Comparison of ENCODE assay signal across 8 cellular contexts in genomic region chr17:28897769-28898259, GRCh38. TPM values are rescaled to one million over a fixed set of nuclear protein-coding genes. Genes with fewer than 3 reads are reported as not detected.
DNase-seq lines count a peak whose midpoint lies in the region; ATAC-seq and TF ChIP-seq lines count a peak whose summit lies in the region.

No MANE protein-coding gene starts in this region.

- H3K4me3 Mint-ChIP-seq in MCF 10A (ENCODE audit: unreplicated experiment) (peak overlapping the region; percentile 90), type B pancreatic cell (peak overlapping the region; percentile 94)

- no TSS peak for BruUV-seq in MCF 10A (replicated peaks; lab: Mats Ljungman, UMichigan)

- intact Hi-C loops in MCF 10A (cut with micrococcal nuclease): loop anchor here (1.0 to 2.0 kb wide), 2 partner anchors 89 to 135 kb away; no protein-coding TSS in a partner anchor

- POLR2A ChIA-PET in MCF 10A (lab: Yijun Ruan, JAX): interaction anchor here (0.6 to 5.6 kb wide), 17 partner anchors 10 to 178 kb away, joined by 3 to 64 read pairs (median 11); partner anchors contain the start of genes NEK8, PHF12, RPL23A and TLCD1

- H3K36me3 ChIP-seq in KOPT-K1 (ENCODE audit: insufficient read depth, low read length) (peaks cover 11% of the 10 kb centered on the region; the same call in 1 of the 2 replicates), lung (ENCODE audit: control insufficient read depth in 2 of 2, insufficient read depth in 2 of 2, low read length in 2 of 2) (peaks cover 0 to 1% of the 10 kb centered on the region in 2 donors)

- H3K4me3 ChIP-seq in AG09309 (ENCODE audit: control insufficient read depth, low read depth, low read length): peak overlapping the region; percentile 82
- peak overlapping the region; percentile 93 for H3K4me3 ChIP-seq in lung

- H3K27ac ChIP-seq in KOPT-K1 (ENCODE audit: low read depth, low read length, poor library complexity, severe bottlenecking) (peak overlapping the region; percentile 72), lung (ENCODE audit: low read depth in 1 of 2, low read length in 1 of 2) (peak overlapping the region; percentile 84 to 94)

- H3K27ac Mint-ChIP-seq in MCF 10A (ENCODE audit: low read depth, unreplicated experiment) (peak overlapping the region; percentile 93), type B pancreatic cell (peak overlapping the region; percentile 81)

- H3K9me3 Mint-ChIP-seq in MCF 10A (ENCODE audit: unreplicated experiment) (no peaks in the 10 kb centered on the region), type B pancreatic cell (no peaks in the 10 kb centered on the region)

- H3K4me1 Mint-ChIP-seq in MCF 10A (ENCODE audit: insufficient read depth, unreplicated experiment): peaks cover 28% of the 10 kb centered on the region
- H3K4me1 Mint-ChIP-seq in type B pancreatic cell (ENCODE audit: unreplicated experiment): peaks cover 43% of the 10 kb centered on the region

- WGBS in lung, 2 donors: 4 to 5% methylated on average over 17 of the region's 17 CpGs

- CTCF ChIA-PET in MCF 10A (lab: Yijun Ruan, JAX): interaction anchor here (0.5 to 3.1 kb wide), 11 partner anchors 9 to 171 kb away, joined by 3 to 23 read pairs (median 5); partner anchors contain the start of genes FAM222B, NEK8 and TLCD1

- H3K27me3 ChIP-seq in lung (ENCODE audit: control insufficient read depth, insufficient read depth): no peaks in the 10 kb centered on the region

- H3K27me3 Mint-ChIP-seq in MCF 10A (ENCODE audit: insufficient read depth, unreplicated experiment) (no peaks in the 10 kb centered on the region), type B pancreatic cell (no peaks in the 10 kb centered on the region)

- ATAC-seq in lung (ENCODE audit: insufficient read depth, low FRiP score): no peak

- peaks cover 4 to 16% of the 10 kb centered on the region in 2 donors for H3K4me1 ChIP-seq in lung (ENCODE audit: control insufficient read depth in 2 of 2, insufficient read depth in 2 of 2, low read length in 2 of 2)

- no peak for DNase-seq in AG09309 (ENCODE audit: low read depth)
- no peak for DNase-seq in MCF 10A (ENCODE audit: unreplicated experiment)
- no peak for DNase-seq in lung (ENCODE audit: low spot score)
- DNase-seq in type B pancreatic cell (ENCODE audit: extremely low spot score, unreplicated experiment): no peak
- no peak for DNase-seq in LoVo (ENCODE audit: low spot score)
- DNase-seq in NCI-H2029 treated with DMSO at 0.1 percent for 48 hours (lab: John Stamatoyannopoulos, UW): no peak
- DNase-seq in NCI-H1417 treated with DMSO at 0.1 percent for 48 hours (lab: John Stamatoyannopoulos, UW): no peak

- TF ChIP-seq CTCF in AG09309 (IDR thresholded peaks at IDR 0.05; ENCODE audit: control insufficient read depth, insufficient read depth, low read depth, low read length, missing control alignments) (no peak), MCF 10A (IDR thresholded peaks at IDR 0.05; ENCODE audit: unreplicated experiment) (no peak), lung (IDR thresholded peaks at IDR 0.05; ENCODE audit: control extremely low read depth, extremely low read depth) (no peak), type B pancreatic cell (conservative IDR thresholded peaks at IDR 0.05) (no peak)

- H3K36me3 Mint-ChIP-seq in MCF 10A (ENCODE audit: insufficient read depth, unreplicated experiment) (peaks cover 21% of the 10 kb centered on the region), type B pancreatic cell (peaks cover 4% of the 10 kb centered on the region)

- no peaks in the 10 kb centered on the region for H3K9me3 ChIP-seq in KOPT-K1 (ENCODE audit: insufficient read depth, low read length, poor library complexity, severe bottlenecking)
- H3K9me3 ChIP-seq in lung (ENCODE audit: control insufficient read depth in 2 of 2, insufficient read depth in 1 of 2, low read length in 1 of 2): no peaks in the 10 kb centered on the region

RNA-seq across cellular contexts. Expression of gene FLOT2, which starts 0.3 kb away (rescaled TPM):
- total RNA-seq in MCF 10A (2022) (98.5 and 126 TPM in 2 replicates), lung (100 to 1,000 TPM in 1 of 2 donors, 10 to 100 TPM in 1; 46.2 to 168 TPM), type B pancreatic cell (ENCODE audit: low replicate concordance) (73.1 and 90.6 TPM in 2 replicates)
- 100 to 1,000 TPM in 1 of 2 donors, 10 to 100 TPM in 1; 73.6 to 226 TPM for polyA plus RNA-seq in lung

RNA-seq across cellular contexts. Expression of gene DHRS13, which starts 5.1 kb away (rescaled TPM):
- total RNA-seq in MCF 10A (2022) (9.1 and 9.5 TPM in 2 replicates), lung (10 to 100 TPM; 10.5 to 14.2 TPM), type B pancreatic cell (ENCODE audit: low replicate concordance) (19.3 and 20.4 TPM in 2 replicates)
- polyA plus RNA-seq in lung: 10 to 100 TPM; 20.6 to 29.9 TPM

RNA-seq across cellular contexts. Expression of gene ERAL1, which starts 43.0 kb away (rescaled TPM):
- total RNA-seq in MCF 10A (2022): 51.6 and 53.7 TPM in 2 replicates
- total RNA-seq in lung: 10 to 100 TPM; 28.4 to 39.3 TPM
- polyA plus RNA-seq in lung: 10 to 100 TPM; 36.8 to 37.0 TPM
- 42.8 and 51.1 TPM in 2 replicates for total RNA-seq in type B pancreatic cell (ENCODE audit: low replicate concordance)

RNA-seq across cellular contexts. Expression of gene PHF12, which starts 53.5 kb away (rescaled TPM):
- 37.6 and 38.2 TPM in 2 replicates for total RNA-seq in MCF 10A (2022)
- total RNA-seq in lung: 10 to 100 TPM; 51.5 to 59.1 TPM
- 10 to 100 TPM; 12.6 to 23.1 TPM for polyA plus RNA-seq in lung
- total RNA-seq in type B pancreatic cell (ENCODE audit: low replicate concordance): 47.8 and 58.0 TPM in 2 replicates

RNA-seq across cellular contexts. Expression of gene FAM222B, which starts 55.2 kb away (rescaled TPM):
- 18.5 and 22.2 TPM in 2 replicates for total RNA-seq in MCF 10A (2022)
- 10 to 100 TPM in 1 of 2 donors, 1 to 10 TPM in 1; 8.3 to 17.7 TPM for total RNA-seq in lung
- polyA plus RNA-seq in lung: 1 to 10 TPM; 8.8 to 9.5 TPM
- 28.7 and 38.8 TPM in 2 replicates for total RNA-seq in type B pancreatic cell (ENCODE audit: low replicate concordance)
